8 cellular contexts compared by ENCODE assay signal in genomic region chr1:22451702-22452400, GRCh38. TPM values are rescaled to one million over a fixed set of nuclear protein-coding genes. Genes with fewer than 3 reads are reported as not detected.
DNase-seq lines count a peak whose midpoint lies in the region; ATAC-seq and TF ChIP-seq lines count a peak whose summit lies in the region.

A gene with protein sequence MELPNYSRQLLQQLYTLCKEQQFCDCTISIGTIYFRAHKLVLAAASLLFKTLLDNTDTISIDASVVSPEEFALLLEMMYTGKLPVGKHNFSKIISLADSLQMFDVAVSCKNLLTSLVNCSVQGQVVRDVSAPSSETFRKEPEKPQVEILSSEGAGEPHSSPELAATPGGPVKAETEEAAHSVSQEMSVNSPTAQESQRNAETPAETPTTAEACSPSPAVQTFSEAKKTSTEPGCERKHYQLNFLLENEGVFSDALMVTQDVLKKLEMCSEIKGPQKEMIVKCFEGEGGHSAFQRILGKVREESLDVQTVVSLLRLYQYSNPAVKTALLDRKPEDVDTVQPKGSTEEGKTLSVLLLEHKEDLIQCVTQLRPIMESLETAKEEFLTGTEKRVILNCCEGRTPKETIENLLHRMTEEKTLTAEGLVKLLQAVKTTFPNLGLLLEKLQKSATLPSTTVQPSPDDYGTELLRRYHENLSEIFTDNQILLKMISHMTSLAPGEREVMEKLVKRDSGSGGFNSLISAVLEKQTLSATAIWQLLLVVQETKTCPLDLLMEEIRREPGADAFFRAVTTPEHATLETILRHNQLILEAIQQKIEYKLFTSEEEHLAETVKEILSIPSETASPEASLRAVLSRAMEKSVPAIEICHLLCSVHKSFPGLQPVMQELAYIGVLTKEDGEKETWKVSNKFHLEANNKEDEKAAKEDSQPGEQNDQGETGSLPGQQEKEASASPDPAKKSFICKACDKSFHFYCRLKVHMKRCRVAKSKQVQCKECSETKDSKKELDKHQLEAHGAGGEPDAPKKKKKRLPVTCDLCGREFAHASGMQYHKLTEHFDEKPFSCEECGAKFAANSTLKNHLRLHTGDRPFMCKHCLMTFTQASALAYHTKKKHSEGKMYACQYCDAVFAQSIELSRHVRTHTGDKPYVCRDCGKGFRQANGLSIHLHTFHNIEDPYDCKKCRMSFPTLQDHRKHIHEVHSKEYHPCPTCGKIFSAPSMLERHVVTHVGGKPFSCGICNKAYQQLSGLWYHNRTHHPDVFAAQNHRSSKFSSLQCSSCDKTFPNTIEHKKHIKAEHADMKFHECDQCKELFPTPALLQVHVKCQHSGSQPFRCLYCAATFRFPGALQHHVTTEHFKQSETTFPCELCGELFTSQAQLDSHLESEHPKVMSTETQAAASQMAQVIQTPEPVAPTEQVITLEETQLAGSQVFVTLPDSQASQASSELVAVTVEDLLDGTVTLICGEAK (plus strand): TSS chr1:22451851. CDS start chr1:22489949, 38,098 bp downstream.

- no peaks in the 10 kb centered on the region for H3K9me3 ChIP-seq in duodenal mucosa (ENCODE audit: control insufficient read depth in 1 of 2, low read length in 2 of 2)
- no peaks in the 10 kb centered on the region for H3K9me3 ChIP-seq in right lobe of liver

- H3K27ac ChIP-seq in duodenal mucosa (ENCODE audit: low read depth, low read length) (peak within 1 kb of the TSS; percentile 92), right lobe of liver (peak within 1 kb of the TSS; percentile 85 to 91 (median 88))

- peaks cover 19% of the 10 kb centered on the region for H3K4me1 Mint-ChIP-seq in CD14-positive monocyte
- H3K4me1 Mint-ChIP-seq in activated CD4-positive, alpha-beta memory T cell treated with anti-CD3 and anti-CD28 coated beads for 36 hours (ENCODE audit: low read depth) = peaks cover 27% of the 10 kb centered on the region

- peaks cover 0 to 21% of the 10 kb centered on the region in 2 donors for H3K4me1 ChIP-seq in duodenal mucosa (ENCODE audit: control insufficient read depth in 1 of 2, insufficient read depth in 2 of 2, low read length in 2 of 2)
- peaks cover 0 to 17% (median 0%) of the 10 kb centered on the region in 4 donors for H3K4me1 ChIP-seq in right lobe of liver

- peak within 1 kb of the TSS; percentile 83 to 94 (median 91) for H3K27ac Mint-ChIP-seq in CD14-positive monocyte
- peak within 1 kb of the TSS; percentile 81 for H3K27ac Mint-ChIP-seq in activated CD4-positive, alpha-beta memory T cell treated with anti-CD3 and anti-CD28 coated beads for 36 hours

- peaks cover 0 to 3% (median 0%) of the 10 kb centered on the region in 7 donors for H3K9me3 Mint-ChIP-seq in CD14-positive monocyte
- no peaks in the 10 kb centered on the region for H3K9me3 Mint-ChIP-seq in activated CD4-positive, alpha-beta memory T cell treated with anti-CD3 and anti-CD28 coated beads for 36 hours

- peak; percentile 45 for TF ChIP-seq POLR2A in right lobe of liver (IDR thresholded peaks at IDR 0.05)

- CTCF ChIA-PET in activated CD4-positive, alpha-beta memory T cell treated with anti-CD3 and anti-CD28 coated beads for 36 hours (lab: Charles Lee) = no interaction called here

- H3K4me3 ChIP-seq in duodenal mucosa (ENCODE audit: low read depth in 1 of 2, low read length in 2 of 2) (peak within 1 kb of the TSS; percentile 87 to 89), right lobe of liver (peak within 1 kb of the TSS; percentile 90 to 95 (median 91))

- H3K27me3 Mint-ChIP-seq in CD14-positive monocyte (ENCODE audit: low read depth in 3 of 3) = no peaks in the 10 kb centered on the region
- no peaks in the 10 kb centered on the region for H3K27me3 Mint-ChIP-seq in activated CD4-positive, alpha-beta memory T cell treated with anti-CD3 and anti-CD28 coated beads for 36 hours

- intact Hi-C loops in CD14-positive monocyte (cut with micrococcal nuclease) (no loop called here), right lobe of liver (cut with DNase I) (no loop called here)
- intact Hi-C loops in activated CD4-positive, alpha-beta memory T cell treated with anti-CD3 and anti-CD28 coated beads for 36 hours (cut with micrococcal nuclease) = loop anchor here (1.0 kb wide), 1 partner anchor 427 kb away; no protein-coding TSS in a partner anchor

- peak within 1 kb of the TSS; percentile 87 to 92 for H3K4me3 Mint-ChIP-seq in CD14-positive monocyte
- peak within 1 kb of the TSS; percentile 89 for H3K4me3 Mint-ChIP-seq in activated CD4-positive, alpha-beta memory T cell treated with anti-CD3 and anti-CD28 coated beads for 36 hours

- H3K36me3 ChIP-seq in duodenal mucosa (ENCODE audit: control insufficient read depth in 1 of 2, insufficient read depth in 2 of 2, low read length in 2 of 2) = no peaks in the 10 kb centered on the region
- H3K36me3 ChIP-seq in right lobe of liver = no peaks in the 10 kb centered on the region

- peak; percentile 94 for DNase-seq in CD14-positive monocyte (ENCODE audit: low spot score)
- DNase-seq in NCI-H774 (lab: John Stamatoyannopoulos, UW) = peak; percentile 87
- DNase-seq in activated CD4-positive, alpha-beta memory T cell treated with anti-CD3 and anti-CD28 coated beads for 36 hours = peak; percentile 97
- peak; percentile 97 to 99 (median 97) for DNase-seq in right lobe of liver
- DNase-seq in stimulated activated CD4-positive, alpha-beta T cell treated with anti-CD3 and anti-CD28 coated beads, Interleukin-4, amount 100 ng/mL, for 24 hours = peak; percentile 93

- POLR2A ChIA-PET in activated CD4-positive, alpha-beta memory T cell treated with anti-CD3 and anti-CD28 coated beads for 36 hours (lab: Charles Lee) = no interaction called here

- no peaks in the 10 kb centered on the region for H3K27me3 ChIP-seq in duodenal mucosa (ENCODE audit: control insufficient read depth in 1 of 2, insufficient read depth in 2 of 2, low read length in 2 of 2)
- H3K27me3 ChIP-seq in right lobe of liver = no peaks in the 10 kb centered on the region

- ATAC-seq in GM19397 (IDR thresholded peaks at IDR 0.05; ENCODE audit: unreplicated experiment) = peak; percentile 84
- peak; percentile 62 for ATAC-seq in HG03565 (IDR thresholded peaks at IDR 0.05; ENCODE audit: unreplicated experiment)
- ATAC-seq in right lobe of liver = peak; percentile 96 to 98 (median 97)

- H3K9ac ChIP-seq in duodenal mucosa (ENCODE audit: low read depth in 1 of 2, low read length in 2 of 2) = peak within 1 kb of the TSS; percentile 83 to 87

- TF ChIP-seq CTCF in CD14-positive monocyte (IDR thresholded peaks at IDR 0.05) (no peak), right lobe of liver (IDR thresholded peaks at IDR 0.05) (no peak)

- peaks cover 0 to 4% of the 10 kb centered on the region in 2 donors for H3K36me3 Mint-ChIP-seq in CD14-positive monocyte
- no peaks in the 10 kb centered on the region for H3K36me3 Mint-ChIP-seq in activated CD4-positive, alpha-beta memory T cell treated with anti-CD3 and anti-CD28 coated beads for 36 hours

- 0% methylated on average over 21 of the region's 66 CpGs for WGBS in right lobe of liver (ENCODE audit: insufficient coverage, low coverage, low lambda C conversion rate, missing lambda C conversion rate)

RNA-seq across cellular contexts. Expression of the gene that starts here (rescaled TPM):
- 1 to 10 TPM; 1.1 to 1.3 TPM for polyA plus RNA-seq in CD14-positive monocyte
- total RNA-seq in activated CD4-positive, alpha-beta memory T cell treated with anti-CD3 and anti-CD28 coated beads for 36 hours = 10 to 100 TPM; 11.8 to 12.9 TPM
- total RNA-seq in right lobe of liver = 1 to 10 TPM; 6.2 to 7.6 (median 7.0) TPM

Comparison
In these comparisons a context has a peak if more than half of its experiments do, and no peak if none do; other contexts are left out.
1. Peak in every context shown above with its lines: DNase-seq, ATAC-seq, H3K4me3 ChIP-seq and H3K27ac ChIP-seq.